ENCODE assay signal across 8 cellular contexts in genomic region chr13:30307194-30307965, GRCh38.
DNase-seq lines count a peak whose midpoint lies in the region; ATAC-seq lines count a peak whose summit lies in the region.

Gene KATNAL1, minus strand, starts transcription at chr13:30307551. Its CDS starts 23,774 bp downstream, at chr13:30283777.

- ATAC-seq in GM18861 (IDR thresholded peaks at IDR 0.05; ENCODE audit: unreplicated experiment) (peak; percentile 37), HG03095 (IDR thresholded peaks at IDR 0.05; ENCODE audit: unreplicated experiment) (peak; percentile 40)

- peak; percentile 79 for DNase-seq in AG08395 (ENCODE audit: low spot score)
- DNase-seq in NCI-H2196 treated with DMSO at 0.1 percent for 48 hours (lab: John Stamatoyannopoulos, UW; ENCODE audit: unreplicated experiment): peak; percentile 36
- peak; percentile 50 for DNase-seq in activated CD4-positive, CD25-positive, alpha-beta regulatory T cell treated with anti-CD3 and anti-CD28 coated beads, Interleukin-2, amount 50 U/mL, for 16 hours (ENCODE audit: low read depth, low spot score)
- peak; percentile 90 for DNase-seq in cerebellar cortex (ENCODE audit: low spot score)
- peak; percentile 70 for DNase-seq in kidney glomerular epithelial cell (lab: John Stamatoyannopoulos, UW)
- peak; percentile 48 to 59 for DNase-seq in stimulated activated CD4-positive, alpha-beta T cell treated with anti-CD3 and anti-CD28 coated beads, Interleukin-15, amount 100 ng/mL, for 48 hours (ENCODE audit: low read depth in 2 of 2)

Comparison
In these comparisons a context has a peak if more than half of its experiments do, and no peak if none do; other contexts are left out.
1. Peak in every context shown above with its lines: DNase-seq and ATAC-seq.
2. DNase-seq: peak in every context shown above with its lines; median percentile 90 in cerebellar cortex; 79 in AG08395; 70 in kidney glomerular epithelial cell; 54 in stimulated activated CD4-positive, alpha-beta T cell treated with anti-CD3 and anti-CD28 coated beads, Interleukin-15, amount 100 ng/mL, for 48 hours; 50 in activated CD4-positive, CD25-positive, alpha-beta regulatory T cell treated with anti-CD3 and anti-CD28 coated beads, Interleukin-2, amount 50 U/mL, for 16 hours; 36 in NCI-H2196 treated with DMSO at 0.1 percent for 48 hours.